In genomic region chr19:18203863-18204393, GRCh38 we compare ENCODE assay signal across 8 cellular contexts. TPM values are rescaled to one million over a fixed set of nuclear protein-coding genes. Genes with fewer than 3 reads are reported as not detected.
A peak's percentile ranks its signal among the peaks of the same experiment; 100 is the strongest.
DNase-seq lines count a peak whose midpoint lies in the region; ATAC-seq and TF ChIP-seq lines count a peak whose summit lies in the region.

A gene with protein sequence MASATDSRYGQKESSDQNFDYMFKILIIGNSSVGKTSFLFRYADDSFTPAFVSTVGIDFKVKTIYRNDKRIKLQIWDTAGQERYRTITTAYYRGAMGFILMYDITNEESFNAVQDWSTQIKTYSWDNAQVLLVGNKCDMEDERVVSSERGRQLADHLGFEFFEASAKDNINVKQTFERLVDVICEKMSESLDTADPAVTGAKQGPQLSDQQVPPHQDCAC (minus strand): TSS chr19:18204042. CDS start chr19:18202740, 1,302 bp downstream.

- H3K36me3 ChIP-seq in ascending aorta (peaks cover 6 to 8% of the 10 kb centered on the region in 2 donors), right atrium auricular region (peaks cover 12% of the 10 kb centered on the region), prostate gland (no peaks in the 10 kb centered on the region), urinary bladder (ENCODE audit: insufficient read depth) (no peaks in the 10 kb centered on the region)

- peak; percentile 76 for TF ChIP-seq POLR2A in prostate gland (IDR thresholded peaks at IDR 0.05)

- DNase-seq in NCI-H187 treated with DMSO at 0.1 percent for 48 hours (lab: John Stamatoyannopoulos, UW): peak; percentile 87
- peak; percentile 99 for DNase-seq in T-helper 2 cell treated with Interferon-gamma antibody and Interleukin-4, amounts not matched to agents 5 μg/mL and 100 μg/mL, for 36 hours (ENCODE audit: low spot score)
- DNase-seq in ascending aorta (ENCODE audit: low spot score in 2 of 2): peak; percentile 100
- DNase-seq in right atrium auricular region (ENCODE audit: low spot score): peak; percentile 100
- peak; percentile 100 for DNase-seq in prostate gland (ENCODE audit: low spot score)

- peak within 1 kb of the TSS; percentile 93 for H3K4me3 Mint-ChIP-seq in T-helper 2 cell treated with Interferon-gamma antibody and Interleukin-4, amounts not matched to agents 5 μg/mL and 100 μg/mL, for 36 hours

- TF ChIP-seq CTCF in ascending aorta (IDR thresholded peaks at IDR 0.05): no peak
- no peak for TF ChIP-seq CTCF in right atrium auricular region (IDR thresholded peaks at IDR 0.05)
- TF ChIP-seq CTCF in prostate gland (IDR thresholded peaks at IDR 0.05): peak in 2 of 4 experiments; percentile 34 to 54

- peak within 1 kb of the TSS; percentile 95 to 98 for H3K27ac ChIP-seq in ascending aorta
- H3K27ac ChIP-seq in right atrium auricular region: peak within 1 kb of the TSS; percentile 100
- H3K27ac ChIP-seq in prostate gland: peak within 1 kb of the TSS; percentile 95 to 96
- peak within 1 kb of the TSS; percentile 95 for H3K27ac ChIP-seq in urinary bladder (ENCODE audit: low read depth)

- under 1% methylated on average over 45 of the region's 50 CpGs for WGBS in prostate gland
- WGBS in urinary bladder: under 1% methylated on average over 50 of the region's 50 CpGs

- H3K4me3 ChIP-seq in ascending aorta (peak within 1 kb of the TSS; percentile 82 to 83), right atrium auricular region (peak within 1 kb of the TSS; percentile 74 to 85), prostate gland (peak within 1 kb of the TSS; percentile 68 to 80), urinary bladder (ENCODE audit: low read depth, low read length) (peak within 1 kb of the TSS; percentile 52)

- H3K9me3 ChIP-seq in ascending aorta (no peaks in the 10 kb centered on the region), right atrium auricular region (no peaks in the 10 kb centered on the region), prostate gland (no peaks in the 10 kb centered on the region)

- peak; percentile 93 for ATAC-seq in GM18499 (IDR thresholded peaks at IDR 0.05; ENCODE audit: insufficient read depth, unreplicated experiment)
- ATAC-seq in HG02943 (IDR thresholded peaks at IDR 0.05; ENCODE audit: low read depth, unreplicated experiment): peak; percentile 91

- peaks cover 13% of the 10 kb centered on the region for H3K4me1 Mint-ChIP-seq in T-helper 2 cell treated with Interferon-gamma antibody and Interleukin-4, amounts not matched to agents 5 μg/mL and 100 μg/mL, for 36 hours (ENCODE audit: low read depth)

- intact Hi-C loops in ascending aorta (cut with DNase I): loop anchor here (1.0 to 5.0 kb wide), 4 partner anchors 11 to 213 kb away; partner anchors contain the start of genes MPV17L2 and SSBP4
- intact Hi-C loops in prostate gland (cut with DNase I): loop anchor here (5.0 to 10.0 kb wide), 2 partner anchors 118 to 211 kb away; partner anchors contain the start of genes LSM4 and SSBP4

- peaks cover 7 to 20% of the 10 kb centered on the region in 2 donors for H3K4me1 ChIP-seq in ascending aorta
- peaks cover 0 to 28% of the 10 kb centered on the region in 2 donors for H3K4me1 ChIP-seq in right atrium auricular region
- peaks cover 5% of the 10 kb centered on the region for H3K4me1 ChIP-seq in prostate gland (replicated peaks)
- H3K4me1 ChIP-seq in urinary bladder (ENCODE audit: insufficient read depth): no peaks in the 10 kb centered on the region

- H3K36me3 Mint-ChIP-seq in T-helper 2 cell treated with Interferon-gamma antibody and Interleukin-4, amounts not matched to agents 5 μg/mL and 100 μg/mL, for 36 hours (ENCODE audit: low read depth): peaks cover 4% of the 10 kb centered on the region

- peaks cover 6% of the 10 kb centered on the region for H3K27me3 Mint-ChIP-seq in T-helper 2 cell treated with Interferon-gamma antibody and Interleukin-4, amounts not matched to agents 5 μg/mL and 100 μg/mL, for 36 hours (ENCODE audit: low read depth)

- H3K9me3 Mint-ChIP-seq in T-helper 2 cell treated with Interferon-gamma antibody and Interleukin-4, amounts not matched to agents 5 μg/mL and 100 μg/mL, for 36 hours: no peaks in the 10 kb centered on the region

- H3K27me3 ChIP-seq in ascending aorta (no peaks in the 10 kb centered on the region), right atrium auricular region (no peaks in the 10 kb centered on the region), prostate gland (replicated peaks; ENCODE audit: insufficient read depth) (no peaks in the 10 kb centered on the region)

- H3K27ac Mint-ChIP-seq in T-helper 2 cell treated with Interferon-gamma antibody and Interleukin-4, amounts not matched to agents 5 μg/mL and 100 μg/mL, for 36 hours: peak within 1 kb of the TSS; percentile 91

RNA-seq across cellular contexts. Expression of the gene that starts here (rescaled TPM):
- total RNA-seq in ascending aorta (12.3 TPM), right atrium auricular region (10 to 100 TPM in 1 of 2 donors, 1 to 10 TPM in 1; 8.6 to 27.0 TPM), prostate gland (1 to 10 TPM; 2.5 to 6.0 TPM), urinary bladder (4.7 TPM)
- 5.5 TPM for polyA plus RNA-seq in urinary bladder

Comparison
In these comparisons a context has a peak if more than half of its experiments do, and no peak if none do; other contexts are left out.
1. Peak in every context shown above with its lines: DNase-seq, ATAC-seq, H3K4me3 ChIP-seq and H3K27ac ChIP-seq.